ENCODE assay signal across 1 cellular context in genomic region chr4:4937926-4938325, GRCh38.
TF ChIP-seq lines count a peak whose summit lies in the region.

No MANE protein-coding gene starts in this region.

TF ChIP-seq in H1, 55 proteins besides CTCF, POLR2A, EP300 and RAD21 (continued from another document):
- TF ChIP-seq CHD7 (IDR thresholded peaks at IDR 0.05; ENCODE audit: insufficient replicate concordance, low read length): no peak
- TF ChIP-seq GABPA (IDR thresholded peaks at IDR 0.05; ENCODE audit: borderline replicate concordance, insufficient read depth, low read length): no peak
- TF ChIP-seq E2F6 (IDR thresholded peaks at IDR 0.05): no peak
- no peak for TF ChIP-seq GTF2F1 (IDR thresholded peaks at IDR 0.05; ENCODE audit: borderline replicate concordance, low read depth, low read length)
- no peak for TF ChIP-seq HDAC2 (IDR thresholded peaks at IDR 0.05; ENCODE audit: borderline replicate concordance in 1 of 2, low read depth in 2 of 2, low read length in 2 of 2)
- no peak for TF ChIP-seq CEBPB (IDR thresholded peaks at IDR 0.05; ENCODE audit: low read depth, low read length)
- no peak for TF ChIP-seq SIX5 (IDR thresholded peaks at IDR 0.05; ENCODE audit: low read depth, low read length)
- no peak for TF ChIP-seq RFX5 (IDR thresholded peaks at IDR 0.05; ENCODE audit: borderline replicate concordance, low read depth, low read length)
- TF ChIP-seq MAX (IDR thresholded peaks at IDR 0.05): no peak
- no peak for TF ChIP-seq FOSL1 (IDR thresholded peaks at IDR 0.05; ENCODE audit: insufficient read depth, low read depth, low read length)
